In genomic region chr2:71864085-71864484, GRCh38 we compare ENCODE assay signal across 19 cellular contexts.
"Had no signal": no experiment of that assay in that cellular context is flagged by ENCODE, and none has a peak within 500 bp of the region (broad histone marks: within the 10 kb centered on the region; RNA-seq: fewer than 3 reads in every experiment).

No MANE protein-coding gene starts in this region.

- H3K27me3 ChIP-seq: esophagus muscularis mucosa, gastrocnemius medialis, left lung had no signal

- ATAC-seq: effector memory CD8-positive, alpha-beta T cell; heart right ventricle; left lung; lower lobe of right lung; naive thymus-derived CD4-positive, alpha-beta T cell; right cardiac atrium; stimulated activated effector memory CD8-positive, alpha-beta T cell treated with anti-CD3 and anti-CD28 coated beads, Interleukin-12 subunit alpha, Interleukin-12 subunit beta, amount 100 ng/mL, for 72 hours; stimulated activated naive CD8-positive, alpha-beta T cell treated with anti-CD3 and anti-CD28 coated beads, Interleukin-15, amount 100 ng/mL, for 72 hours had no signal

- H3K9me3 ChIP-seq: esophagus muscularis mucosa, gastrocnemius medialis, heart right ventricle, left lung, lower lobe of right lung, thoracic aorta had no signal

- H3K36me3 ChIP-seq: esophagus muscularis mucosa, gastrocnemius medialis, heart right ventricle, left lung, lower lobe of right lung, thoracic aorta had no signal

- H3K4me3 ChIP-seq: esophagus muscularis mucosa, gastrocnemius medialis, heart right ventricle, left lung, lower lobe of right lung, smooth muscle cell, thoracic aorta had no signal

- H3K4me1 ChIP-seq: esophagus muscularis mucosa, heart right ventricle, left lung, lower lobe of right lung had no signal

- DNase-seq: central memory CD4-positive, alpha-beta T cell; effector memory CD8-positive, alpha-beta T cell; gastrocnemius medialis; heart right ventricle; hypothalamus; kidney glomerular epithelial cell; left lung; lower lobe of right lung; naive thymus-derived CD4-positive, alpha-beta T cell; right cardiac atrium; stimulated activated CD4-positive, alpha-beta T cell treated with anti-CD3 and anti-CD28 coated beads, Interleukin-4, amount 100 ng/mL, for 1 hour; stimulated activated CD8-positive, alpha-beta memory T cell treated with anti-CD3 and anti-CD28 coated beads, Interleukin-4, amount 100 ng/mL, for 48 hours; stimulated activated naive CD8-positive, alpha-beta T cell treated with anti-CD3 and anti-CD28 coated beads, Interleukin-15, amount 100 ng/mL, for 72 hours; trophoblast cell had no signal

- H3K27ac ChIP-seq: epithelial cell of prostate, esophagus muscularis mucosa, heart right ventricle, left lung, lower lobe of right lung, thoracic aorta had no signal
